In the genomic region with DNA sequence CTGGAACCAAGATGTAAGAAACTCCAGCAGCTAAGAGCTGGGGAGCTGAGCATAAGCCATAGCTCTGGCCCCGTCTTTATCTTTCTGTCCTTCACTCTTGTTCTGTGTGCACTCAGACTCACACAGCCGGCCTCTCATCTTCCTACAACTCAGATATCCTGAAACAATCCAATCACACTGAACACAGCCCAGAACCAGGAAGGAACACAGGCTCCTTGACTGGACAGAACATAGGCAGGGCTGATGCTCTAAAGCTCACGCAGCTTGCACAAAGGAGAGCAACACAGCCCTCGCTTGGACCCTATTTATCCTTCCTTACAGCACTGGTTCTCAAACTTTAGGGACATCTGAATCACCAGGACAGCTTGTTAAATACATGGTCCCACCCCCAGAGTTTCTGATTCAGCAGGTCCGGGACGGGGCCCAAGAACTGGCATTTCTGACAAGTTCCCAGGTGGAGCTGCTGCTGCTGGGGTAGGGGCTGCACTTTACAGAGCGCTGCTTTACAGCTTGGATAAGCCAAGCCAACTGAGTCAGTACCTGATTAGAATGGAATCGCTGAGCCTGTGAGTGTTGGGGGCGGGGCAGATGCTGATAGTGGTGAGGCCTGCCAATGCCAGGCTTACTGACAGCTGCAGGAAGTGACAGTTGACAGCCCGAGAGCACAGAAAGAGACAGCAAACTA, we compare ENCODE assay signal across 9 cellular contexts.
DNase-seq lines count a peak whose midpoint lies in the region; ATAC-seq, FAIRE-seq and TF ChIP-seq lines count a peak whose summit lies in the region.
"Had no signal": no experiment of that assay in that cellular context is flagged by ENCODE, and none has a peak within 500 bp of the region (broad histone marks: within the 10 kb centered on the region; RNA-seq: fewer than 3 reads in every experiment).

No MANE protein-coding gene starts in this region.

- WGBS in HepG2 (ENCODE audit: low lambda C conversion rate): 45% methylated on average over 8 of the region's 10 CpGs
- 24% methylated on average over 5 of the region's 10 CpGs for WGBS in right lobe of liver (ENCODE audit: insufficient coverage, low coverage, low lambda C conversion rate, missing lambda C conversion rate)
- WGBS in urinary bladder: 31% methylated on average over 10 of the region's 10 CpGs
- WGBS in aorta, 2 donors: 26 to 37% methylated on average over 10 of the region's 10 CpGs

- no peak overlapping the region for H3K4me3 ChIP-seq in HepG2 (replicated peaks in 1 of 3; ENCODE audit: insufficient read depth in 1 of 3, low read depth in 2 of 3, low read length in 3 of 3)
- no peak overlapping the region for H3K4me3 ChIP-seq in right lobe of liver
- no peak overlapping the region for H3K4me3 ChIP-seq in right atrium auricular region
- H3K4me3 ChIP-seq in urinary bladder (ENCODE audit: low read depth, low read length): no peak overlapping the region
- no peak overlapping the region for H3K4me3 ChIP-seq in aorta (ENCODE audit: low read length in 2 of 2)

- intact Hi-C loops in HepG2 (cut with micrococcal nuclease; ENCODE audit: unreplicated experiment) (no loop called here), right lobe of liver (cut with DNase I) (no loop called here), aorta (cut with DNase I) (no loop called here)

- no peak for TF ChIP-seq POLR2A in HepG2 (IDR thresholded peaks at IDR 0.05; ENCODE audit: insufficient read depth in 1 of 2, low read depth in 2 of 2, low read length in 2 of 2)
- no peak for TF ChIP-seq POLR2A in right lobe of liver (IDR thresholded peaks at IDR 0.05)

- no peaks in the 10 kb centered on the region for H3K4me1 ChIP-seq in HepG2 (ENCODE audit: insufficient read depth, low read length)
- no peaks in the 10 kb centered on the region for H3K4me1 ChIP-seq in right lobe of liver
- H3K4me1 ChIP-seq in right atrium auricular region: peaks cover 0 to 28% of the 10 kb centered on the region in 2 donors
- no peaks in the 10 kb centered on the region for H3K4me1 ChIP-seq in urinary bladder (ENCODE audit: insufficient read depth)
- H3K4me1 ChIP-seq in aorta (ENCODE audit: control insufficient read depth in 1 of 2, insufficient read depth in 2 of 2, low read length in 2 of 2): no peaks in the 10 kb centered on the region

- ATAC-seq in HepG2 (peak; percentile 43; the same call in 1 of the 3 replicates), right lobe of liver (no peak), aorta (ENCODE audit: low FRiP score) (no peak), GM18520 (IDR thresholded peaks at IDR 0.05; ENCODE audit: unreplicated experiment) (no peak)

- TF ChIP-seq EP300 in HepG2 (IDR thresholded peaks at IDR 0.05; ENCODE audit: low read depth in 2 of 2, low read length in 2 of 2) (no peak), HepG2 (CRISPR knock-in tag; IDR thresholded peaks at IDR 0.05; ENCODE audit: borderline replicate concordance) (no peak)

- no peaks in the 10 kb centered on the region for H3K9me3 ChIP-seq in HepG2 (ENCODE audit: low read length)
- H3K9me3 ChIP-seq in right lobe of liver: no peaks in the 10 kb centered on the region
- H3K9me3 ChIP-seq in right atrium auricular region: peaks cover 0 to 6% of the 10 kb centered on the region in 2 donors
- peaks cover 4% of the 10 kb centered on the region for H3K9me3 ChIP-seq in aorta (ENCODE audit: control insufficient read depth, low read length)

- H3K4me3 Mint-ChIP-seq in T-helper 2 cell treated with Interferon-gamma antibody and Interleukin-4, amounts not matched to agents 5 μg/mL and 100 μg/mL, for 36 hours: no peak overlapping the region

- H2AFZ ChIP-seq in HepG2 (ENCODE audit: low read length): no peak overlapping the region

- H3K27ac Mint-ChIP-seq in T-helper 2 cell treated with Interferon-gamma antibody and Interleukin-4, amounts not matched to agents 5 μg/mL and 100 μg/mL, for 36 hours: no peak overlapping the region

- H4K20me1 ChIP-seq in HepG2 (ENCODE audit: insufficient read depth, low read length): no peaks in the 10 kb centered on the region

- H3K4me1 Mint-ChIP-seq in T-helper 2 cell treated with Interferon-gamma antibody and Interleukin-4, amounts not matched to agents 5 μg/mL and 100 μg/mL, for 36 hours (ENCODE audit: low read depth): peaks cover 6% of the 10 kb centered on the region

- H3K9me3 Mint-ChIP-seq in T-helper 2 cell treated with Interferon-gamma antibody and Interleukin-4, amounts not matched to agents 5 μg/mL and 100 μg/mL, for 36 hours: no peaks in the 10 kb centered on the region

- in situ Hi-C loops in HepG2 (cut with HindIII; ENCODE audit: extremely low pct_ligation_motif_present, low pct_unique_long_range_greater_than_20kb): no loop called here

- no peak overlapping the region for H3K9ac ChIP-seq in HepG2 (ENCODE audit: insufficient read depth, low read depth, low read length)

- H3K27ac ChIP-seq in HepG2 (ENCODE audit: extremely low read length, insufficient read depth, low read length): no peak overlapping the region
- H3K27ac ChIP-seq in right lobe of liver: no peak overlapping the region
- H3K27ac ChIP-seq in right atrium auricular region: peak overlapping the region; percentile 68 to 76
- peak overlapping the region; percentile 63 for H3K27ac ChIP-seq in urinary bladder (ENCODE audit: low read depth)
- no peak overlapping the region for H3K27ac ChIP-seq in aorta (ENCODE audit: low read depth in 1 of 2, low read length in 2 of 2)

- TF ChIP-seq CTCF in HepG2 (CRISPR knock-in tag; IDR thresholded peaks at IDR 0.05) (no peak), right lobe of liver (IDR thresholded peaks at IDR 0.05) (no peak), right atrium auricular region (IDR thresholded peaks at IDR 0.05) (no peak)

- peaks cover 0 to 14% of the 10 kb centered on the region in 2 experiments; a peak in 3 of 5 replicates for H3K27me3 ChIP-seq in HepG2 (ENCODE audit: control insufficient read depth in 1 of 2, insufficient read depth in 2 of 2, low read length in 2 of 2)
- no peaks in the 10 kb centered on the region for H3K27me3 ChIP-seq in right lobe of liver
- no peaks in the 10 kb centered on the region for H3K27me3 ChIP-seq in right atrium auricular region
- H3K27me3 ChIP-seq in aorta (ENCODE audit: control insufficient read depth in 1 of 2, insufficient read depth in 2 of 2, low read length in 1 of 2): no peaks in the 10 kb centered on the region

- DNase-seq in HepG2 (ENCODE audit: low spot score): no peak
- DNase-seq in right lobe of liver: no peak
- DNase-seq in T-helper 2 cell treated with Interferon-gamma antibody and Interleukin-4, amounts not matched to agents 5 μg/mL and 100 μg/mL, for 36 hours (ENCODE audit: low spot score): peak; percentile 10
- DNase-seq in right atrium auricular region (ENCODE audit: low spot score): no peak
- DNase-seq in aorta: no peak
- no peak for DNase-seq in GM19238 (ENCODE audit: insufficient read length, low spot score)

- H3K36me3 ChIP-seq in HepG2 (replicated peaks in 1 of 2; ENCODE audit: control insufficient read depth in 1 of 2, insufficient read depth in 2 of 2, low read length in 2 of 2): no peaks in the 10 kb centered on the region
- H3K36me3 ChIP-seq in right lobe of liver: no peaks in the 10 kb centered on the region
- H3K36me3 ChIP-seq in right atrium auricular region: no peaks in the 10 kb centered on the region
- H3K36me3 ChIP-seq in urinary bladder (ENCODE audit: insufficient read depth): no peaks in the 10 kb centered on the region
- H3K36me3 ChIP-seq in aorta (ENCODE audit: control insufficient read depth in 1 of 2, insufficient read depth in 2 of 2, low read length in 1 of 2): no peaks in the 10 kb centered on the region

- peaks cover 12% of the 10 kb centered on the region for H3K27me3 Mint-ChIP-seq in T-helper 2 cell treated with Interferon-gamma antibody and Interleukin-4, amounts not matched to agents 5 μg/mL and 100 μg/mL, for 36 hours (ENCODE audit: low read depth)

- no peak for TF ChIP-seq RAD21 in HepG2 (CRISPR knock-in tag; IDR thresholded peaks at IDR 0.05)

- H3K36me3 Mint-ChIP-seq in T-helper 2 cell treated with Interferon-gamma antibody and Interleukin-4, amounts not matched to agents 5 μg/mL and 100 μg/mL, for 36 hours (ENCODE audit: low read depth): no peaks in the 10 kb centered on the region

- no peaks in the 10 kb centered on the region for H3K79me2 ChIP-seq in HepG2 (ENCODE audit: insufficient read depth, low read length)

- BruUV-seq in HepG2 (replicated peaks; lab: Mats Ljungman, UMichigan): no TSS peak

- CTCF ChIA-PET in HepG2 (lab: Yijun Ruan, JAX; ENCODE audit: low intra/inter-chr PET ratio, low total read pairs): no interaction called here

- POLR2A ChIA-PET in HepG2 (lab: Yijun Ruan, JAX): no interaction called here

- FAIRE-seq in HepG2 (lab: Jason Lieb, UNC): no peak
- FAIRE-seq: islet of Langerhans had no signal

- H3K4me2 ChIP-seq in HepG2 (ENCODE audit: low read depth, low read length): no peak overlapping the region

TF ChIP-seq in HepG2, 621 proteins besides CTCF, POLR2A, EP300 and RAD21 (continues in another document):
- TF ChIP-seq PRPF4 (IDR thresholded peaks at IDR 0.05; ENCODE audit: low read depth, low read length, poor library complexity, severe bottlenecking): no peak

Comparison
In these comparisons a context has a peak if more than half of its experiments do, and no peak if none do; other contexts are left out.
1. H3K27ac ChIP-seq: peak in right atrium auricular region (2 of 2) and urinary bladder (single experiment); none in HepG2 (single experiment), right lobe of liver (0 of 3) and aorta (0 of 2).